In the genomic region with DNA sequence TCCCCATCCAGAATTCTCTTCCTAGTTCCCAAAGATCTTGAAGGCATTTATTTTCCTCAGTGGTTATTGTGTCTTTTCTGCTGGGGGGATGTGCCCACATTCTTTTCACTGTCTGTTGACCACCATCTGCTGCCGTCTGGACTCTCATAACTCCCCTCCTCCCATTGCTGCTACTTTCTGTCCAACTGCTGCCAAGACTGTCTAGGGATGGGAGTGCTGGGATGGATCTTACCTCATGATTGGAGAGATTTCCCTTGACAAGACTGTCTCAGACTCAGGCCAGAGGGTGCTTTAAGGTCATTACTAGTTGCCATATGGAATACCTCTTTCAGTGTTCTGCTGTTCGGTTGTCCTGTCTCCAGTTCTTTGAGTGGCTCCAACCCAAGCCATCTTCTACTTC, we compare ENCODE assay signal across 28 cellular contexts.
"Had no signal": no experiment of that assay in that cellular context is flagged by ENCODE, and none has a peak within 500 bp of the region (broad histone marks: within the 10 kb centered on the region; RNA-seq: fewer than 3 reads in every experiment).

No MANE protein-coding gene starts in this region.

- H3K27me3 ChIP-seq: heart left ventricle, ovary, right atrium auricular region, transverse colon had no signal

- H3K9me3 Mint-ChIP-seq: immature natural killer cell; mesothelial cell of epicardium; T-helper 2 cell treated with Interferon-gamma antibody and Interleukin-4, amounts not matched to agents 5 μg/mL and 100 μg/mL, for 36 hours had no signal

- H3K27ac Mint-ChIP-seq: activated naive CD8-positive, alpha-beta T cell; immature natural killer cell; mesothelial cell of epicardium; T-helper 2 cell treated with Interferon-gamma antibody and Interleukin-4, amounts not matched to agents 5 μg/mL and 100 μg/mL, for 36 hours had no signal

- H3K4me1 ChIP-seq: heart left ventricle, psoas muscle, right atrium auricular region, transverse colon had no signal

- ATAC-seq: heart left ventricle, left colon, psoas muscle had no signal

- H3K36me3 Mint-ChIP-seq: activated naive CD8-positive, alpha-beta T cell; mesothelial cell of epicardium; naive B cell had no signal

- H3K27ac ChIP-seq: heart left ventricle, ovary, psoas muscle, right atrium auricular region, transverse colon had no signal

- H3K4me1 Mint-ChIP-seq: immature natural killer cell had no signal

- H3K27me3 Mint-ChIP-seq: activated naive CD8-positive, alpha-beta T cell had no signal

- FAIRE-seq: colon, kidney had no signal

- H3K9me3 ChIP-seq: heart left ventricle, ovary, psoas muscle, right atrium auricular region, transverse colon had no signal

- H3K4me3 ChIP-seq: heart left ventricle, ovary, psoas muscle, right atrium auricular region, transverse colon had no signal

- H3K4me3 Mint-ChIP-seq: activated naive CD8-positive, alpha-beta T cell; immature natural killer cell; mesothelial cell of epicardium; T-helper 2 cell treated with Interferon-gamma antibody and Interleukin-4, amounts not matched to agents 5 μg/mL and 100 μg/mL, for 36 hours had no signal

- H3K36me3 ChIP-seq: heart left ventricle, ovary, right atrium auricular region, transverse colon had no signal

- DNase-seq: activated CD4-positive, alpha-beta T cell treated with anti-CD3 and anti-CD28 coated beads for 4 hours; activated CD4-positive, alpha-beta T cell treated with anti-CD3 and anti-CD28 coated beads, Interleukin-2, amount 50 U/mL, for 48 hours; activated CD4-positive, CD25-positive, alpha-beta regulatory T cell; activated CD8-positive, alpha-beta memory T cell treated with anti-CD3 and anti-CD28 coated beads for 24 hours; activated effector memory CD4-positive, alpha-beta T cell treated with Interleukin-2 at 50 U/mL for 16 hours; activated naive CD4-positive, alpha-beta T cell treated with Interleukin-2 at 50 U/mL for 16 hours; anterior cingulate cortex; dermis blood vessel endothelial cell; effector CD8-positive, alpha-beta T cell; foreskin fibroblast; heart left ventricle; hypothalamus; immature natural killer cell; kidney; left colon; naive B cell; ovary; psoas muscle; stimulated activated CD4-positive, alpha-beta T cell treated with anti-CD3 and anti-CD28 coated beads, Interleukin-15, amount 100 ng/mL, for 24 hours; stimulated activated CD4-positive, alpha-beta T cell treated with anti-CD3 and anti-CD28 coated beads, Interleukin-2, amount 100 ng/mL, for 24 hours; stimulated activated naive CD4-positive, alpha-beta T cell treated with Interleukin-2 at 50 U/mL for 16 hours; T-helper 1 cell; transverse colon had no signal
